In the genomic region with DNA sequence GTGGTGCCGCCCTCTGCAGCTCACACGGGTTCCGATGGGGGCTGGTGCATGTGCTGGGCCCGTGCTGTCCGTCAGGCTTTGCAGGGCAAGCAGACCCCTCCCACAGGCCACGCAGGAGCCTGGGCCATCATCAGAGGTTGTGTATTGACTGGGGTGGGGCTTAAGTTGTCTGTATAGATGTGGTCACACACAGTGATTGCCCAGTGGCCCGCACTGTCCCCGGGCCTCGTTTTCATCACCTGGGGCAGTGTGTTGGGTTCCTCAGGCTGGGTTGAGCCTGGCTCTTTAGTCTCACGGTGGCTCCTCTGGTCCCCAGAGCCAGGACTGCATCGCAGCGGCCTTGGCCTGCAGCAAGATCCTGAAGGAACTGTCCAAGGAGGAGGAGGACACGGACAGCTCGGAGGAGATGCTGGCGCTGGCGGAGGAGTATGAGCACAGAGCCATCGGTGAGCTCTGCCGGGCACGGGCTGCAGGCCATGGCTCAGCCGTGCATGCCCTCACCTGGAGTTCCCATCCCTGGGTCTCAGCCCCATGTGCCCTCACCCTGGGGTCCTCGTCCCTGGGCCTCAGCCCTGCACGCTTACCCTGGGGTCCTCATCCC, we compare ENCODE assay signal across 2 cellular contexts.
TF ChIP-seq lines count a peak whose summit lies in the region.

No MANE protein-coding gene starts in this region.

TF ChIP-seq in SK-N-SH, 30 proteins besides CTCF, POLR2A, EP300 and RAD21:
- TF ChIP-seq GATA2 (CRISPR knock-in tag; IDR thresholded peaks at IDR 0.05) (no peak), MXI1 (IDR thresholded peaks at IDR 0.05; ENCODE audit: low read depth, low read length) (no peak), EZH2phosphoT487 (IDR thresholded peaks at IDR 0.05; ENCODE audit: borderline replicate concordance, low read depth) (no peak), NFIC (IDR thresholded peaks at IDR 0.05; ENCODE audit: borderline replicate concordance) (no peak), YY1 (IDR thresholded peaks at IDR 0.05; ENCODE audit: low read depth) (no peak), NRF1 (IDR thresholded peaks at IDR 0.05; ENCODE audit: low read depth, low read length) (no peak), POLR2AphosphoS5 (IDR thresholded peaks at IDR 0.05; ENCODE audit: low read depth, low read length) (no peak)

TF ChIP-seq in SK-N-SH treated with all-trans-retinoic acid at 6 μM for 48 hours, 23 proteins besides CTCF, POLR2A, EP300 and RAD21:
- TF ChIP-seq PPARA (CRISPR knock-in tag; IDR thresholded peaks at IDR 0.05; ENCODE audit: borderline replicate concordance), result no peak
- no peak for TF ChIP-seq SNAI2 (CRISPR knock-in tag; IDR thresholded peaks at IDR 0.05)
- TF ChIP-seq RARB (CRISPR knock-in tag; IDR thresholded peaks at IDR 0.05), result no peak
- TF ChIP-seq, protein P1, sequence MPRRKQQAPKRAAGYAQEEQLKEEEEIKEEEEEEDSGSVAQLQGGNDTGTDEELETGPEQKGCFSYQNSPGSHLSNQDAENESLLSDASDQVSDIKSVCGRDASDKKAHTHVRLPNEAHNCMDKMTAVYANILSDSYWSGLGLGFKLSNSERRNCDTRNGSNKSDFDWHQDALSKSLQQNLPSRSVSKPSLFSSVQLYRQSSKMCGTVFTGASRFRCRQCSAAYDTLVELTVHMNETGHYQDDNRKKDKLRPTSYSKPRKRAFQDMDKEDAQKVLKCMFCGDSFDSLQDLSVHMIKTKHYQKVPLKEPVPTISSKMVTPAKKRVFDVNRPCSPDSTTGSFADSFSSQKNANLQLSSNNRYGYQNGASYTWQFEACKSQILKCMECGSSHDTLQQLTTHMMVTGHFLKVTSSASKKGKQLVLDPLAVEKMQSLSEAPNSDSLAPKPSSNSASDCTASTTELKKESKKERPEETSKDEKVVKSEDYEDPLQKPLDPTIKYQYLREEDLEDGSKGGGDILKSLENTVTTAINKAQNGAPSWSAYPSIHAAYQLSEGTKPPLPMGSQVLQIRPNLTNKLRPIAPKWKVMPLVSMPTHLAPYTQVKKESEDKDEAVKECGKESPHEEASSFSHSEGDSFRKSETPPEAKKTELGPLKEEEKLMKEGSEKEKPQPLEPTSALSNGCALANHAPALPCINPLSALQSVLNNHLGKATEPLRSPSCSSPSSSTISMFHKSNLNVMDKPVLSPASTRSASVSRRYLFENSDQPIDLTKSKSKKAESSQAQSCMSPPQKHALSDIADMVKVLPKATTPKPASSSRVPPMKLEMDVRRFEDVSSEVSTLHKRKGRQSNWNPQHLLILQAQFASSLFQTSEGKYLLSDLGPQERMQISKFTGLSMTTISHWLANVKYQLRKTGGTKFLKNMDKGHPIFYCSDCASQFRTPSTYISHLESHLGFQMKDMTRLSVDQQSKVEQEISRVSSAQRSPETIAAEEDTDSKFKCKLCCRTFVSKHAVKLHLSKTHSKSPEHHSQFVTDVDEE (CRISPR knock-in tag; IDR thresholded peaks at IDR 0.05), result no peak
- TF ChIP-seq, protein P2, sequence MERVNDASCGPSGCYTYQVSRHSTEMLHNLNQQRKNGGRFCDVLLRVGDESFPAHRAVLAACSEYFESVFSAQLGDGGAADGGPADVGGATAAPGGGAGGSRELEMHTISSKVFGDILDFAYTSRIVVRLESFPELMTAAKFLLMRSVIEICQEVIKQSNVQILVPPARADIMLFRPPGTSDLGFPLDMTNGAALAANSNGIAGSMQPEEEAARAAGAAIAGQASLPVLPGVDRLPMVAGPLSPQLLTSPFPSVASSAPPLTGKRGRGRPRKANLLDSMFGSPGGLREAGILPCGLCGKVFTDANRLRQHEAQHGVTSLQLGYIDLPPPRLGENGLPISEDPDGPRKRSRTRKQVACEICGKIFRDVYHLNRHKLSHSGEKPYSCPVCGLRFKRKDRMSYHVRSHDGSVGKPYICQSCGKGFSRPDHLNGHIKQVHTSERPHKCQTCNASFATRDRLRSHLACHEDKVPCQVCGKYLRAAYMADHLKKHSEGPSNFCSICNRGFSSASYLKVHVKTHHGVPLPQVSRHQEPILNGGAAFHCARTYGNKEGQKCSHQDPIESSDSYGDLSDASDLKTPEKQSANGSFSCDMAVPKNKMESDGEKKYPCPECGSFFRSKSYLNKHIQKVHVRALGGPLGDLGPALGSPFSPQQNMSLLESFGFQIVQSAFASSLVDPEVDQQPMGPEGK (CRISPR knock-in tag; IDR thresholded peaks at IDR 0.05; ENCODE audit: borderline replicate concordance), result no peak
- no peak for TF ChIP-seq OSR1 (CRISPR knock-in tag; IDR thresholded peaks at IDR 0.05)
- no peak for TF ChIP-seq ZNF8 (CRISPR knock-in tag; IDR thresholded peaks at IDR 0.05)
- no peak for TF ChIP-seq ZC3H10 (CRISPR knock-in tag; IDR thresholded peaks at IDR 0.05)
- TF ChIP-seq ESRRG (CRISPR knock-in tag; IDR thresholded peaks at IDR 0.05), result no peak
- no peak for TF ChIP-seq BACH2 (CRISPR knock-in tag; IDR thresholded peaks at IDR 0.05; ENCODE audit: borderline replicate concordance)
- TF ChIP-seq, protein P3, sequence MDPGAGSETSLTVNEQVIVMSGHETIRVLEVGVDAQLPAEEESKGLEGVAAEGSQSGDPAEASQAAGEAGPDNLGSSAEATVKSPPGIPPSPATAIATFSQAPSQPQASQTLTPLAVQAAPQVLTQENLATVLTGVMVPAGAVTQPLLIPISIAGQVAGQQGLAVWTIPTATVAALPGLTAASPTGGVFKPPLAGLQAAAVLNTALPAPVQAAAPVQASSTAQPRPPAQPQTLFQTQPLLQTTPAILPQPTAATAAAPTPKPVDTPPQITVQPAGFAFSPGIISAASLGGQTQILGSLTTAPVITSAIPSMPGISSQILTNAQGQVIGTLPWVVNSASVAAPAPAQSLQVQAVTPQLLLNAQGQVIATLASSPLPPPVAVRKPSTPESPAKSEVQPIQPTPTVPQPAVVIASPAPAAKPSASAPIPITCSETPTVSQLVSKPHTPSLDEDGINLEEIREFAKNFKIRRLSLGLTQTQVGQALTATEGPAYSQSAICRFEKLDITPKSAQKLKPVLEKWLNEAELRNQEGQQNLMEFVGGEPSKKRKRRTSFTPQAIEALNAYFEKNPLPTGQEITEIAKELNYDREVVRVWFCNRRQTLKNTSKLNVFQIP (CRISPR knock-in tag; IDR thresholded peaks at IDR 0.05; ENCODE audit: borderline replicate concordance, low read depth), result no peak
- TF ChIP-seq GLIS3 (CRISPR knock-in tag; IDR thresholded peaks at IDR 0.05), result no peak
- TF ChIP-seq TCF4 (CRISPR knock-in tag; IDR thresholded peaks at IDR 0.05; ENCODE audit: borderline replicate concordance), result no peak
- TF ChIP-seq, protein P4, sequence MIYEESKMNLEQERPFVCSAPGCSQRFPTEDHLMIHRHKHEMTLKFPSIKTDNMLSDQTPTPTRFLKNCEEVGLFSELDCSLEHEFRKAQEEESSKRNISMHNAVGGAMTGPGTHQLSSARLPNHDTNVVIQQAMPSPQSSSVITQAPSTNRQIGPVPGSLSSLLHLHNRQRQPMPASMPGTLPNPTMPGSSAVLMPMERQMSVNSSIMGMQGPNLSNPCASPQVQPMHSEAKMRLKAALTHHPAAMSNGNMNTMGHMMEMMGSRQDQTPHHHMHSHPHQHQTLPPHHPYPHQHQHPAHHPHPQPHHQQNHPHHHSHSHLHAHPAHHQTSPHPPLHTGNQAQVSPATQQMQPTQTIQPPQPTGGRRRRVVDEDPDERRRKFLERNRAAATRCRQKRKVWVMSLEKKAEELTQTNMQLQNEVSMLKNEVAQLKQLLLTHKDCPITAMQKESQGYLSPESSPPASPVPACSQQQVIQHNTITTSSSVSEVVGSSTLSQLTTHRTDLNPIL (CRISPR knock-in tag; IDR thresholded peaks at IDR 0.05; ENCODE audit: low read depth), result no peak
- TF ChIP-seq ZNF70 (CRISPR knock-in tag; IDR thresholded peaks at IDR 0.05), result no peak
- TF ChIP-seq ISL1 (CRISPR knock-in tag; IDR thresholded peaks at IDR 0.05), result no peak
- no peak for TF ChIP-seq CSDC2 (CRISPR knock-in tag; IDR thresholded peaks at IDR 0.05)
- TF ChIP-seq, protein P5, sequence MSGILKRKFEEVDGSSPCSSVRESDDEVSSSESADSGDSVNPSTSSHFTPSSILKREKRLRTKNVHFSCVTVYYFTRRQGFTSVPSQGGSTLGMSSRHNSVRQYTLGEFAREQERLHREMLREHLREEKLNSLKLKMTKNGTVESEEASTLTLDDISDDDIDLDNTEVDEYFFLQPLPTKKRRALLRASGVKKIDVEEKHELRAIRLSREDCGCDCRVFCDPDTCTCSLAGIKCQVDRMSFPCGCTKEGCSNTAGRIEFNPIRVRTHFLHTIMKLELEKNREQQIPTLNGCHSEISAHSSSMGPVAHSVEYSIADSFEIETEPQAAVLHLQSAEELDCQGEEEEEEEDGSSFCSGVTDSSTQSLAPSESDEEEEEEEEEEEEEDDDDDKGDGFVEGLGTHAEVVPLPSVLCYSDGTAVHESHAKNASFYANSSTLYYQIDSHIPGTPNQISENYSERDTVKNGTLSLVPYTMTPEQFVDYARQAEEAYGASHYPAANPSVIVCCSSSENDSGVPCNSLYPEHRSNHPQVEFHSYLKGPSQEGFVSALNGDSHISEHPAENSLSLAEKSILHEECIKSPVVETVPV (CRISPR knock-in tag; IDR thresholded peaks at IDR 0.05), result no peak
TF ChIP-seq in SK-N-SH treated with all-trans-retinoic acid at 6 μM for 48 hours: peak in this region for 0.
